7 cellular contexts compared by ENCODE assay signal in the genomic region with DNA sequence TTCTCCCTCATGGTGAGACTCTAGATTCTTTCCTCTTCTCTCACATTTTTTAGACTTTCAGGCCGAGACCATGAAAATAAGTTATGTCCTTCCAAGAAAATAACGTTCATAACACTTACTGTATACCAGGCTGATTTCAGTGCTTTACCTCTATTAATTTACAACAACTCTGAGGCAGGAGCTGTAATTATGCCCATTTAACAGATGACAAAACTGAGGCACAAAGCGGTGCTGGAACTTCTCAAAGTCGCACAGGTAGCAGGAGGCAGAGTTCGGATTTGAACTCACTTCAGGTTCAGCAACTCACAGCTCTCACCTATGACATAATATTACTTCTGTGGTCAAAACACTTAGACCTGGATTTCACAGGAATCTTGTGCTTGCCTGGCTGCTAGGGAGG. TPM values are rescaled to one million over a fixed set of nuclear protein-coding genes. Genes with fewer than 3 reads are reported as not detected.
"Had no signal": no experiment of that assay in that cellular context is flagged by ENCODE, and none has a peak within 500 bp of the region (broad histone marks: within the 10 kb centered on the region; RNA-seq: fewer than 3 reads in every experiment).

No MANE protein-coding gene starts in this region.

RNA-seq across cellular contexts. Expression of a gene that starts 36.2 kb away (rescaled TPM):
- total RNA-seq: GM23248, GM23338, H1, H4, H7, H9, HFFc6 had no signal
- polyA plus RNA-seq: GM23248, H1 had no signal
